18 cellular contexts compared by ENCODE assay signal in genomic region chr13:110636053-110636475, GRCh38. TPM values are rescaled to one million over a fixed set of nuclear protein-coding genes. Genes with fewer than 3 reads are reported as not detected.
DNase-seq lines count a peak whose midpoint lies in the region; ATAC-seq and TF ChIP-seq lines count a peak whose summit lies in the region.
"Had no signal": no experiment of that assay in that cellular context is flagged by ENCODE, and none has a peak within 500 bp of the region (broad histone marks: within the 10 kb centered on the region; RNA-seq: fewer than 3 reads in every experiment).

No MANE protein-coding gene starts in this region.

- H3K9me3 ChIP-seq in naive thymus-derived CD4-positive, alpha-beta T cell (ENCODE audit: control insufficient read depth in 2 of 3, low read length in 3 of 3): no peaks in the 10 kb centered on the region
- H3K9me3 ChIP-seq: A549 had no signal

- H3K9me3 Mint-ChIP-seq in WTC11: peaks cover 9% of the 10 kb centered on the region
- H3K9me3 Mint-ChIP-seq in naive thymus-derived CD4-positive, alpha-beta T cell: no peaks in the 10 kb centered on the region
- H3K9me3 Mint-ChIP-seq: T-helper 1 cell treated with Interleukin-12 subunit alpha and Interleukin-12 subunit beta and Interleukin-4 antibody, amounts not matched to agents 30 μg/mL and 1 μg/mL, for 36 hours had no signal

- H3K4me3 ChIP-seq in naive thymus-derived CD4-positive, alpha-beta T cell (ENCODE audit: low read length): no peak overlapping the region
- H3K4me3 ChIP-seq: A549, GM23338 had no signal

- H3K4me1 Mint-ChIP-seq in WTC11: no peaks in the 10 kb centered on the region
- peaks cover 1 to 10% (median 5%) of the 10 kb centered on the region in 7 donors for H3K4me1 Mint-ChIP-seq in naive thymus-derived CD4-positive, alpha-beta T cell
- H3K4me1 Mint-ChIP-seq: B cell, CD14-positive monocyte, GM23338 had no signal

- peaks cover 54% of the 10 kb centered on the region for H3K36me3 Mint-ChIP-seq in WTC11
- peaks cover 0 to 35% (median 12%) of the 10 kb centered on the region in 5 donors for H3K36me3 Mint-ChIP-seq in naive thymus-derived CD4-positive, alpha-beta T cell

- POLR2A ChIA-PET in WTC11 (lab: Charles Lee): no interaction called here
- POLR2A ChIA-PET in naive thymus-derived CD4-positive, alpha-beta T cell (lab: Charles Lee): no interaction called here

- no peak for ATAC-seq in left cardiac atrium
- ATAC-seq in Right ventricle myocardium inferior: no peak
- ATAC-seq in WTC11: no peak
- peak; percentile 10 for ATAC-seq in naive thymus-derived CD4-positive, alpha-beta T cell
- ATAC-seq in GM18517 (IDR thresholded peaks at IDR 0.05; ENCODE audit: unreplicated experiment): no peak

- peaks cover 6 to 78% (median 15%) of the 10 kb centered on the region in 3 experiments for H3K36me3 ChIP-seq in naive thymus-derived CD4-positive, alpha-beta T cell (ENCODE audit: control insufficient read depth in 2 of 3, insufficient read depth in 3 of 3, low read length in 3 of 3)

- no peak overlapping the region for H3K4me3 Mint-ChIP-seq in WTC11
- H3K4me3 Mint-ChIP-seq in naive thymus-derived CD4-positive, alpha-beta T cell: no peak overlapping the region
- H3K4me3 Mint-ChIP-seq: B cell; CD14-positive monocyte; GM23338; T-helper 1 cell treated with Interleukin-12 subunit alpha and Interleukin-12 subunit beta and Interleukin-4 antibody, amounts not matched to agents 30 μg/mL and 1 μg/mL, for 36 hours had no signal

- intact Hi-C loops in left cardiac atrium (cut with DNase I) (no loop called here), Right ventricle myocardium inferior (cut with DNase I) (no loop called here)
- intact Hi-C loops in naive thymus-derived CD4-positive, alpha-beta T cell (cut with micrococcal nuclease): no loop called here

- CTCF ChIA-PET in WTC11 (lab: Charles Lee): no interaction called here
- CTCF ChIA-PET in naive thymus-derived CD4-positive, alpha-beta T cell (lab: Charles Lee): no interaction called here

- no peaks in the 10 kb centered on the region for H3K27me3 ChIP-seq in naive thymus-derived CD4-positive, alpha-beta T cell (ENCODE audit: control insufficient read depth in 2 of 2, insufficient read depth in 2 of 2, low read length in 2 of 2)

- no peaks in the 10 kb centered on the region for H3K27me3 Mint-ChIP-seq in WTC11 (ENCODE audit: low read depth)
- H3K27me3 Mint-ChIP-seq in naive thymus-derived CD4-positive, alpha-beta T cell: no peaks in the 10 kb centered on the region
- H3K27me3 Mint-ChIP-seq: B cell had no signal

- H3K27ac ChIP-seq in naive thymus-derived CD4-positive, alpha-beta T cell (ENCODE audit: low read depth, low read length): no peak overlapping the region
- H3K27ac ChIP-seq: A549 had no signal

- no peak for TF ChIP-seq CTCF in WTC11 (IDR thresholded peaks at IDR 0.05)

- DNase-seq in left cardiac atrium: peak; percentile 20
- no peak for DNase-seq in Right ventricle myocardium inferior (ENCODE audit: missing footprints)
- no peak for DNase-seq in WTC11 (ENCODE audit: low spot score)
- DNase-seq in naive thymus-derived CD4-positive, alpha-beta T cell: no peak
- no peak for DNase-seq in NK-92 treated with Interleukin-12 subunit alpha and Interleukin-12 subunit beta, amount 100 ng/mL, for 24 hours (lab: John Stamatoyannopoulos, UW)
- no peak for DNase-seq in NCI-H2029 (lab: John Stamatoyannopoulos, UW)
- DNase-seq: DMS79, MM.1S, NCI-H1048, NCI-H226, NCI-H748 treated with DMSO at 0.1 percent for 48 hours, SHP77 had no signal

- peak overlapping the region; percentile 65; the same call in 1 of the 2 replicates for H3K27ac Mint-ChIP-seq in WTC11
- peak overlapping the region in 1 of 9 donors; percentile 28 for H3K27ac Mint-ChIP-seq in naive thymus-derived CD4-positive, alpha-beta T cell
- H3K27ac Mint-ChIP-seq: GM23338; T-helper 1 cell treated with Interleukin-12 subunit alpha and Interleukin-12 subunit beta and Interleukin-4 antibody, amounts not matched to agents 30 μg/mL and 1 μg/mL, for 36 hours had no signal

- no peaks in the 10 kb centered on the region for H3K4me1 ChIP-seq in naive thymus-derived CD4-positive, alpha-beta T cell (ENCODE audit: control insufficient read depth in 2 of 2, insufficient read depth in 2 of 2, low read length in 2 of 2)

TF ChIP-seq in WTC11, 78 proteins besides CTCF, POLR2A, EP300 and RAD21:
- TF ChIP-seq, protein P1, sequence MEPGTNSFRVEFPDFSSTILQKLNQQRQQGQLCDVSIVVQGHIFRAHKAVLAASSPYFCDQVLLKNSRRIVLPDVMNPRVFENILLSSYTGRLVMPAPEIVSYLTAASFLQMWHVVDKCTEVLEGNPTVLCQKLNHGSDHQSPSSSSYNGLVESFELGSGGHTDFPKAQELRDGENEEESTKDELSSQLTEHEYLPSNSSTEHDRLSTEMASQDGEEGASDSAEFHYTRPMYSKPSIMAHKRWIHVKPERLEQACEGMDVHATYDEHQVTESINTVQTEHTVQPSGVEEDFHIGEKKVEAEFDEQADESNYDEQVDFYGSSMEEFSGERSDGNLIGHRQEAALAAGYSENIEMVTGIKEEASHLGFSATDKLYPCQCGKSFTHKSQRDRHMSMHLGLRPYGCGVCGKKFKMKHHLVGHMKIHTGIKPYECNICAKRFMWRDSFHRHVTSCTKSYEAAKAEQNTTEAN (CRISPR knock-in tag; IDR thresholded peaks at IDR 0.05): 0 out of 2 replicates have a peak, but pooled peaks have one; percentile 33
- TF ChIP-seq E2F4 (CRISPR knock-in tag; IDR thresholded peaks at IDR 0.05; ENCODE audit: borderline replicate concordance, low read depth): no peak
TF ChIP-seq in WTC11: peak in this region for 1.

RNA-seq across cellular contexts. Expression of gene NAXD, which starts 20.7 kb away (rescaled TPM):
- total RNA-seq in left cardiac atrium (10 to 100 TPM; 23.7 to 27.0 TPM), Right ventricle myocardium inferior (27.9 TPM), WTC11 (2021) (26.8 to 29.3 TPM (median 27.9 TPM) in 3 replicates)
- total RNA-seq in naive thymus-derived CD4-positive, alpha-beta T cell: 10 to 100 TPM; 17.2 to 34.1 (median 25.9) TPM
- 10 to 100 TPM; 18.8 to 35.4 TPM for polyA plus RNA-seq in naive thymus-derived CD4-positive, alpha-beta T cell
